8 cellular contexts compared by ENCODE assay signal in genomic region chr9:35791321-35791921, GRCh38. TPM values are rescaled to one million over a fixed set of nuclear protein-coding genes. Genes with fewer than 3 reads are reported as not detected.
DNase-seq lines count a peak whose midpoint lies in the region; ATAC-seq and TF ChIP-seq lines count a peak whose summit lies in the region.

Gene NPR2 (plus strand): TSS chr9:35791591. CDS start chr9:35792409, 818 bp downstream.

- peak within 1 kb of the TSS in 1 of 2 donors; percentile 33 for H3K27ac Mint-ChIP-seq in natural killer cell
- no peak within 1 kb of the TSS for H3K27ac Mint-ChIP-seq in natural killer cell treated with Interleukin-12 subunit alpha and Interleukin-12 subunit beta and Interleukin-15 and Interleukin-18, amount 100 ng/mL, for 72 hours
- H3K27ac Mint-ChIP-seq in naive B cell = peak within 1 kb of the TSS in 3 of 6 donors; percentile 28 to 72 (median 72)
- H3K27ac Mint-ChIP-seq in T-helper 17 cell = no peak within 1 kb of the TSS

- H3K4me3 Mint-ChIP-seq in natural killer cell (peak within 1 kb of the TSS; percentile 53), naive B cell (peak within 1 kb of the TSS in 5 of 8 donors; percentile 36 to 78 (median 63)), T-helper 17 cell (no peak within 1 kb of the TSS)
- no peak within 1 kb of the TSS for H3K4me3 Mint-ChIP-seq in natural killer cell treated with Interleukin-12 subunit alpha and Interleukin-12 subunit beta and Interleukin-15 and Interleukin-18, amount 100 ng/mL, for 72 hours

- H3K9me3 ChIP-seq in T-helper 17 cell (ENCODE audit: control insufficient read depth, low read length, poor library complexity, severe bottlenecking) = no peaks in the 10 kb centered on the region

- H3K4me3 ChIP-seq in fibroblast of pulmonary artery (replicated peaks; ENCODE audit: low read depth, low read length) = peak within 1 kb of the TSS; percentile 57

- ATAC-seq in natural killer cell = no peak
- no peak for ATAC-seq in natural killer cell treated with Interleukin-12 subunit alpha and Interleukin-12 subunit beta and Interleukin-15 and Interleukin-18, amount 100 ng/mL, for 72 hours
- no peak for ATAC-seq in naive B cell (ENCODE audit: low read depth in 2 of 2)
- no peak for ATAC-seq in T-helper 17 cell

- no peaks in the 10 kb centered on the region for H3K9me3 Mint-ChIP-seq in natural killer cell
- H3K9me3 Mint-ChIP-seq in natural killer cell treated with Interleukin-12 subunit alpha and Interleukin-12 subunit beta and Interleukin-15 and Interleukin-18, amount 100 ng/mL, for 72 hours = no peaks in the 10 kb centered on the region
- no peaks in the 10 kb centered on the region for H3K9me3 Mint-ChIP-seq in naive B cell

- H3K36me3 Mint-ChIP-seq in natural killer cell (no peaks in the 10 kb centered on the region), naive B cell (peaks cover 0 to 5% of the 10 kb centered on the region in 2 donors), T-helper 17 cell (ENCODE audit: low read depth) (peaks cover 3% of the 10 kb centered on the region)
- no peaks in the 10 kb centered on the region for H3K36me3 Mint-ChIP-seq in natural killer cell treated with Interleukin-12 subunit alpha and Interleukin-12 subunit beta and Interleukin-15 and Interleukin-18, amount 100 ng/mL, for 72 hours

- H3K27me3 Mint-ChIP-seq in natural killer cell (ENCODE audit: low read depth in 2 of 2) = peaks cover 0 to 9% of the 10 kb centered on the region in 2 donors
- no peaks in the 10 kb centered on the region for H3K27me3 Mint-ChIP-seq in natural killer cell treated with Interleukin-12 subunit alpha and Interleukin-12 subunit beta and Interleukin-15 and Interleukin-18, amount 100 ng/mL, for 72 hours
- H3K27me3 Mint-ChIP-seq in naive B cell = peaks cover 3 to 10% (median 8%) of the 10 kb centered on the region in 3 donors
- no peaks in the 10 kb centered on the region for H3K27me3 Mint-ChIP-seq in T-helper 17 cell

- no peak for TF ChIP-seq CTCF in natural killer cell (IDR thresholded peaks at IDR 0.05)
- no peak for TF ChIP-seq CTCF in fibroblast of pulmonary artery (IDR thresholded peaks at IDR 0.05; ENCODE audit: low read length, missing control alignments)

- intact Hi-C loops in natural killer cell (cut with micrococcal nuclease) = no loop called here

- DNase-seq in natural killer cell = no peak
- DNase-seq in natural killer cell treated with Interleukin-12 subunit alpha and Interleukin-12 subunit beta and Interleukin-15 and Interleukin-18, amount 100 ng/mL, for 72 hours (ENCODE audit: low spot score) = no peak
- peak; percentile 30 for DNase-seq in fibroblast of pulmonary artery (ENCODE audit: low read depth)
- DNase-seq in naive B cell = no peak
- DNase-seq in NCI-H1092 treated with DMSO at 0.1 percent for 48 hours (lab: John Stamatoyannopoulos, UW) = no peak
- DNase-seq in activated CD8-positive, alpha-beta memory T cell treated with anti-CD3 and anti-CD28 coated beads, Interleukin-2, amount 50 U/mL, for 48 hours = no peak
- no peak for DNase-seq in T-helper 17 cell
- no peak for DNase-seq in stimulated activated CD4-positive, alpha-beta T cell treated with anti-CD3 and anti-CD28 coated beads, Interleukin-4, amount 100 ng/mL, for 1 hour

- H3K4me1 Mint-ChIP-seq in natural killer cell (peaks cover 0 to 18% of the 10 kb centered on the region in 2 donors), naive B cell (peaks cover 9 to 12% (median 12%) of the 10 kb centered on the region in 3 donors), T-helper 17 cell (peaks cover 20% of the 10 kb centered on the region)
- H3K4me1 Mint-ChIP-seq in natural killer cell treated with Interleukin-12 subunit alpha and Interleukin-12 subunit beta and Interleukin-15 and Interleukin-18, amount 100 ng/mL, for 72 hours (ENCODE audit: low read depth in 2 of 2) = peaks cover 6 to 13% of the 10 kb centered on the region in 2 donors

RNA-seq across cellular contexts. Expression of gene NPR2, which starts in this region (rescaled TPM):
- total RNA-seq in natural killer cell (1 to 10 TPM; 2.1 to 2.7 (median 2.4) TPM), T-helper 17 cell (1 to 10 TPM; 3.8 to 4.0 TPM)
- 10 to 100 TPM in 1 of 2 donors, 1 to 10 TPM in 1; 5.0 to 11.3 TPM for total RNA-seq in natural killer cell treated with Interleukin-12 subunit alpha and Interleukin-12 subunit beta and Interleukin-15 and Interleukin-18, amount 100 ng/mL, for 72 hours
- 1 to 10 TPM in 1 of 6 donors, under 1 TPM in 2, not detected in 3; 0.70 to 1.4 (median 0.72) TPM for polyA plus RNA-seq in naive B cell (ENCODE audit: low read depth in 6 of 6)

Comparison
In these comparisons a context has a peak if more than half of its experiments do, and no peak if none do; other contexts are left out.
1. H3K4me3 Mint-ChIP-seq: peak in natural killer cell (single experiment) and naive B cell (5 of 8); none in natural killer cell treated with Interleukin-12 subunit alpha and Interleukin-12 subunit beta and Interleukin-15 and Interleukin-18, amount 100 ng/mL, for 72 hours (single experiment) and T-helper 17 cell (single experiment).